ENCODE assay signal across 8 cellular contexts in genomic region chr18:49728542-49728941, GRCh38.
DNase-seq lines count a peak whose midpoint lies in the region; ATAC-seq and TF ChIP-seq lines count a peak whose summit lies in the region.

No MANE protein-coding gene starts in this region.

- H3K4me3 ChIP-seq in adrenal gland (no peak overlapping the region), upper lobe of right lung (no peak overlapping the region)

- WGBS in adrenal gland, 4 donors, result 52 to 70% (median 59%) methylated on average over 4 of the region's 4 CpGs

- H3K27me3 ChIP-seq in adrenal gland (no peaks in the 10 kb centered on the region), upper lobe of right lung (no peaks in the 10 kb centered on the region)

- DNase-seq in AG08396 (ENCODE audit: low spot score) (peak; percentile 51), NCI-H460 (ENCODE audit: extremely low read depth, low read depth) (peak; percentile 33), adrenal gland (peak in 4 of 7 donors; percentile 23 to 42 (median 32)), left kidney (ENCODE audit: low read depth, low spot score) (peak; percentile 75), upper lobe of right lung (peak; percentile 70), activated gamma-delta T cell treated with Interleukin-2 at 50 U/mL for 16 hours (no peak)
- DNase-seq in effector CD4-positive, alpha-beta T cell, result no peak

- no peak for TF ChIP-seq POLR2A in adrenal gland (IDR thresholded peaks at IDR 0.05)

- no peak overlapping the region for H3K27ac ChIP-seq in adrenal gland
- H3K27ac ChIP-seq in upper lobe of right lung, result no peak overlapping the region

- no peaks in the 10 kb centered on the region for H3K36me3 ChIP-seq in adrenal gland (replicated peaks in 1 of 2)
- H3K36me3 ChIP-seq in upper lobe of right lung, result no peaks in the 10 kb centered on the region

- intact Hi-C loops in adrenal gland (cut with DNase I), result no loop called here
- intact Hi-C loops in upper lobe of right lung (cut with DNase I), result no loop called here

- TF ChIP-seq CTCF in GM12874 (IDR thresholded peaks at IDR 0.05; ENCODE audit: insufficient read depth, low read depth, low read length), result peak; percentile 85
- TF ChIP-seq CTCF in adrenal gland (IDR thresholded peaks at IDR 0.05), result peak in 3 of 6 experiments; percentile 20 to 39 (median 30)
- TF ChIP-seq CTCF in upper lobe of right lung (IDR thresholded peaks at IDR 0.05), result peak; percentile 67

- H3K4me1 ChIP-seq in adrenal gland (replicated peaks in 1 of 2) (no peaks in the 10 kb centered on the region), upper lobe of right lung (peaks cover 34% of the 10 kb centered on the region)

- peak; percentile 51 for ATAC-seq in upper lobe of right lung

- no peaks in the 10 kb centered on the region for H3K9me3 ChIP-seq in adrenal gland (replicated peaks in 1 of 3)
- no peaks in the 10 kb centered on the region for H3K9me3 ChIP-seq in upper lobe of right lung

Comparison
In these comparisons a context has a peak if more than half of its experiments do, and no peak if none do; other contexts are left out.
1. DNase-seq: peak in AG08396 (single experiment), NCI-H460 (single experiment), adrenal gland (4 of 7), left kidney (single experiment) and upper lobe of right lung (single experiment); none in effector CD4-positive, alpha-beta T cell (single experiment) and activated gamma-delta T cell treated with Interleukin-2 at 50 U/mL for 16 hours (single experiment).